Comparison of ENCODE assay signal across 8 cellular contexts in genomic region chr3:3800685-3801509, GRCh38. TPM values are rescaled to one million over a fixed set of nuclear protein-coding genes. Genes with fewer than 3 reads are reported as not detected.
DNase-seq lines count a peak whose midpoint lies in the region; ATAC-seq and TF ChIP-seq lines count a peak whose summit lies in the region.

No MANE protein-coding gene starts in this region.

- CTCF ChIA-PET in Caco-2 (lab: Charles Lee), result no interaction called here

- TF ChIP-seq CTCF in KMS-11 (conservative IDR thresholded peaks at IDR 0.05; ENCODE audit: low read depth, low read length) (no peak), breast epithelium (IDR thresholded peaks at IDR 0.05) (no peak), left lung (IDR thresholded peaks at IDR 0.05) (no peak), Caco-2 (IDR thresholded peaks at IDR 0.05; ENCODE audit: insufficient read depth in 1 of 2, low read depth in 1 of 2, low read length in 1 of 2, severe bottlenecking in 1 of 2, unreplicated experiment in 1 of 2) (no peak)

- peak overlapping the region; percentile 71 for H3K4me2 ChIP-seq in KMS-11

- H3K4me3 Mint-ChIP-seq in Caco-2 (ENCODE audit: unreplicated experiment), result no peak overlapping the region

- no peaks in the 10 kb centered on the region for H4K20me1 ChIP-seq in KMS-11 (ENCODE audit: insufficient read depth)

- H3K27ac ChIP-seq in KMS-11 (no peak overlapping the region; the same call in 1 of the 2 replicates), breast epithelium (peak overlapping the region; percentile 57 to 73), left lung (no peak overlapping the region)

- no peaks in the 10 kb centered on the region for H3K4me1 Mint-ChIP-seq in Caco-2 (ENCODE audit: low read depth, unreplicated experiment)

- no peak overlapping the region for H3K27ac Mint-ChIP-seq in Caco-2 (ENCODE audit: unreplicated experiment)

- DNase-seq in breast epithelium (ENCODE audit: low spot score in 2 of 2), result peak; percentile 42 to 58
- DNase-seq in left lung, result peak; percentile 43 to 87
- peak; percentile 14 for DNase-seq in stimulated activated naive CD8-positive, alpha-beta T cell treated with anti-CD3 and anti-CD28 coated beads, Interleukin-15, Interleukin-2, amounts not matched to agents 100 U/mL and 50 U/mL, for 24 hours
- no peak for DNase-seq in stimulated activated naive CD4-positive, alpha-beta T cell treated with Interleukin-2 at 50 U/mL for 16 hours (lab: John Stamatoyannopoulos, UW)
- DNase-seq in SHP77 treated with DMSO at 0.1 percent for 48 hours (lab: John Stamatoyannopoulos, UW), result no peak
- no peak for DNase-seq in Caco-2

- BruUV-seq in Caco-2 (replicated peaks; lab: Mats Ljungman, UMichigan), result no TSS peak

- H3K4me1 ChIP-seq in KMS-11 (ENCODE audit: low read depth, poor library complexity, severe bottlenecking) (peaks cover 6% of the 10 kb centered on the region), breast epithelium (peaks cover 0 to 3% of the 10 kb centered on the region in 2 donors), left lung (peaks cover 0 to 32% of the 10 kb centered on the region in 2 donors), Caco-2 (no peaks in the 10 kb centered on the region)

- H3K9me3 Mint-ChIP-seq in Caco-2 (ENCODE audit: unreplicated experiment), result no peaks in the 10 kb centered on the region

- H3K27me3 ChIP-seq in KMS-11 (ENCODE audit: insufficient read depth, low read depth), result no peaks in the 10 kb centered on the region
- peaks cover 0 to 3% of the 10 kb centered on the region in 2 donors for H3K27me3 ChIP-seq in breast epithelium
- H3K27me3 ChIP-seq in left lung, result peaks cover 0 to 48% of the 10 kb centered on the region in 2 donors
- H3K27me3 ChIP-seq in Caco-2 (replicated peaks; ENCODE audit: control insufficient read depth, insufficient read depth, low read length), result no peaks in the 10 kb centered on the region; the same call in 1 of the 2 replicates

- H3K9me3 ChIP-seq in breast epithelium (no peaks in the 10 kb centered on the region), left lung (no peaks in the 10 kb centered on the region), Caco-2 (no peaks in the 10 kb centered on the region)

- no peak overlapping the region for H3K4me3 ChIP-seq in KMS-11 (IDR thresholded peaks at IDR 0.05; ENCODE audit: insufficient read depth, low read depth, low read length)
- H3K4me3 ChIP-seq in breast epithelium, result peak overlapping the region; percentile 39 to 78 (median 75)
- peak overlapping the region; percentile 56 for H3K4me3 ChIP-seq in left lung
- H3K4me3 ChIP-seq in Caco-2 (ENCODE audit: low read depth, low read length), result no peak overlapping the region

- H3K27me3 Mint-ChIP-seq in Caco-2 (ENCODE audit: insufficient read depth, unreplicated experiment), result peaks cover 13% of the 10 kb centered on the region

- intact Hi-C loops in breast epithelium (cut with DNase I; ENCODE audit: low total_unique reads), result no loop called here
- intact Hi-C loops in left lung (cut with DNase I), result no loop called here
- intact Hi-C loops in Caco-2 (cut with micrococcal nuclease; ENCODE audit: unreplicated experiment), result no loop called here

- no peak for TF ChIP-seq POLR2A in breast epithelium (IDR thresholded peaks at IDR 0.05)

- H3K36me3 Mint-ChIP-seq in Caco-2 (ENCODE audit: insufficient read depth, unreplicated experiment), result no peaks in the 10 kb centered on the region

- H3K79me2 ChIP-seq in KMS-11 (ENCODE audit: insufficient read depth, low read depth), result no peaks in the 10 kb centered on the region; the same call in 1 of the 2 replicates

- POLR2A ChIA-PET in Caco-2 (lab: Charles Lee), result interaction anchor here (0.6 kb wide), 1 partner anchor 100 kb away, joined by 6 read pairs; no protein-coding TSS in a partner anchor

- H3K9ac ChIP-seq in KMS-11, result peak overlapping the region; percentile 43; the same call in 1 of the 2 replicates

- peak overlapping the region; percentile 52; the same call in 1 of the 2 replicates for H2AFZ ChIP-seq in KMS-11 (ENCODE audit: low read depth)

- H3K36me3 ChIP-seq in KMS-11 (ENCODE audit: insufficient read depth), result no peaks in the 10 kb centered on the region
- H3K36me3 ChIP-seq in breast epithelium, result no peaks in the 10 kb centered on the region
- no peaks in the 10 kb centered on the region for H3K36me3 ChIP-seq in left lung
- H3K36me3 ChIP-seq in Caco-2 (ENCODE audit: control insufficient read depth, insufficient read depth, low read length), result no peaks in the 10 kb centered on the region

- ATAC-seq in left lung, result peak; percentile 53
- no peak for ATAC-seq in stimulated activated naive CD8-positive, alpha-beta T cell treated with anti-CD3 and anti-CD28 coated beads, Interleukin-15, Interleukin-2, amounts not matched to agents 100 U/mL and 50 U/mL, for 24 hours
- no peak for ATAC-seq in HG02678 (IDR thresholded peaks at IDR 0.05; ENCODE audit: unreplicated experiment)

RNA-seq across cellular contexts. Expression of gene LRRN1, which starts 1.7 kb away (rescaled TPM):
- 10 to 100 TPM in 1 of 3 donors, 1 to 10 TPM in 1, under 1 TPM in 1; 0.32 to 18.9 (median 4.3) TPM for total RNA-seq in breast epithelium
- 10 to 100 TPM in 1 of 2 donors, 1 to 10 TPM in 1; 1.9 to 25.1 TPM for total RNA-seq in left lung
- 0.84 and 1.2 TPM in 2 replicates for total RNA-seq in Caco-2 (2022)

Comparison
In these comparisons a context has a peak if more than half of its experiments do, and no peak if none do; other contexts are left out.
1. H3K27ac ChIP-seq: peak in breast epithelium (2 of 2); none in KMS-11 (single experiment) and left lung (0 of 2).
2. H3K4me3 ChIP-seq: peak in breast epithelium (3 of 3) and left lung (2 of 2); none in KMS-11 (single experiment) and Caco-2 (single experiment).
3. DNase-seq: peak in breast epithelium (2 of 2), left lung (2 of 2) and stimulated activated naive CD8-positive, alpha-beta T cell treated with anti-CD3 and anti-CD28 coated beads, Interleukin-15, Interleukin-2, amounts not matched to agents 100 U/mL and 50 U/mL, for 24 hours (single experiment); none in stimulated activated naive CD4-positive, alpha-beta T cell treated with Interleukin-2 at 50 U/mL for 16 hours (single experiment), SHP77 treated with DMSO at 0.1 percent for 48 hours (single experiment) and Caco-2 (0 of 2).